Comparison of ENCODE assay signal across 8 cellular contexts in genomic region chr11:33867996-33868645, GRCh38. TPM values are rescaled to one million over a fixed set of nuclear protein-coding genes. Genes with fewer than 3 reads are reported as not detected.
A peak's percentile ranks its signal among the peaks of the same experiment; 100 is the strongest.
DNase-seq lines count a peak whose midpoint lies in the region; ATAC-seq and TF ChIP-seq lines count a peak whose summit lies in the region.

No MANE protein-coding gene starts in this region.

- no peak overlapping the region for H4K91ac ChIP-seq in H9 (ENCODE audit: insufficient read length, low read depth, low read length)

- no peaks in the 10 kb centered on the region for H3K36me3 Mint-ChIP-seq in H9 (ENCODE audit: insufficient read depth in 1 of 3, low read depth in 3 of 3)

- H3K9ac ChIP-seq in H9 (ENCODE audit: extremely low read depth, insufficient read length, low read length), result no peak overlapping the region
- peak overlapping the region; percentile 14 to 82 (median 63) for H3K9ac ChIP-seq in skeletal muscle tissue (ENCODE audit: low read depth in 1 of 3, low read length in 3 of 3)

- DNase-seq in H9, result no peak
- DNase-seq in Peyer's patch, result no peak
- no peak for DNase-seq in hepatocyte (ENCODE audit: low spot score)
- no peak for DNase-seq in activated CD4-positive, CD25-positive, alpha-beta regulatory T cell (lab: John Stamatoyannopoulos, UW)
- DNase-seq in foreskin melanocyte, result no peak
- no peak for DNase-seq in NCI-H1930 (lab: John Stamatoyannopoulos, UW)

- peaks cover 16% of the 10 kb centered on the region for H3K23me2 ChIP-seq in H9 (ENCODE audit: insufficient read length, low read depth, low read length, poor library complexity, severe bottlenecking)

- peak overlapping the region; percentile 49 to 83 for H3K4me3 Mint-ChIP-seq in H9

- no peak overlapping the region for H4K8ac ChIP-seq in H9 (replicated peaks; ENCODE audit: insufficient read length, low read depth, low read length)

- no peaks in the 10 kb centered on the region for H3K79me2 ChIP-seq in H9 (ENCODE audit: insufficient read depth, low read length)
- H3K79me2 ChIP-seq in hepatocyte, result no peaks in the 10 kb centered on the region

- no peaks in the 10 kb centered on the region for H4K20me1 ChIP-seq in H9 (ENCODE audit: control insufficient read depth, insufficient read depth, insufficient read length)
- no peaks in the 10 kb centered on the region for H4K20me1 ChIP-seq in hepatocyte (ENCODE audit: insufficient read depth, poor library complexity, severe bottlenecking)

- no peak overlapping the region for H3K27ac Mint-ChIP-seq in H9

- H3T11ph ChIP-seq in H9 (ENCODE audit: low read length), result no peak overlapping the region

- no peak overlapping the region for H2BK12ac ChIP-seq in H9 (ENCODE audit: insufficient read length, low read depth, low read length)

- H3K4me3 ChIP-seq in Peyer's patch, result peak overlapping the region; percentile 45 to 71 (median 64)
- H3K4me3 ChIP-seq in hepatocyte, result peak overlapping the region; percentile 64
- H3K4me3 ChIP-seq in skeletal muscle tissue (ENCODE audit: low read length in 3 of 3), result peak overlapping the region; percentile 69 to 78 (median 75)

- no peak overlapping the region for H3K4ac ChIP-seq in H9 (ENCODE audit: low read depth, low read length)

- no peaks in the 10 kb centered on the region for H3K79me1 ChIP-seq in H9 (ENCODE audit: insufficient read depth, low read depth, low read length, poor library complexity, severe bottlenecking)

- H4K5ac ChIP-seq in H9 (ENCODE audit: insufficient read length, low read depth, low read length), result no peak overlapping the region

- H3K27me3 Mint-ChIP-seq in H9 (ENCODE audit: low read depth), result peaks cover 91% of the 10 kb centered on the region

- no peaks in the 10 kb centered on the region for H3K36me3 ChIP-seq in Peyer's patch
- no peaks in the 10 kb centered on the region for H3K36me3 ChIP-seq in hepatocyte (replicated peaks; ENCODE audit: insufficient read depth, low read depth)
- peaks cover 6 to 11% (median 8%) of the 10 kb centered on the region in 3 donors for H3K36me3 ChIP-seq in skeletal muscle tissue (ENCODE audit: control insufficient read depth in 3 of 3, insufficient read depth in 3 of 3, low read length in 3 of 3)

- no peak overlapping the region for H3K23ac ChIP-seq in H9 (ENCODE audit: insufficient read length, low read depth, low read length)

- no CpG with 5 or more reads among the region's 7 CpGs for WGBS in H9 (ENCODE audit: extremely low coverage, insufficient read length, low lambda C conversion rate)
- 10% methylated on average over 7 of the region's 7 CpGs for WGBS in hepatocyte (ENCODE audit: low lambda C conversion rate, missing lambda C conversion rate)

- no peaks in the 10 kb centered on the region for H3K9me3 Mint-ChIP-seq in H9

- H3K27me3 ChIP-seq in H9 (ENCODE audit: insufficient read depth, low read length) (peaks cover 28% of the 10 kb centered on the region; the same call in 1 of the 2 replicates), Peyer's patch (peaks cover 0 to 16% of the 10 kb centered on the region in 2 donors), hepatocyte (peaks cover 88% of the 10 kb centered on the region), skeletal muscle tissue (ENCODE audit: control insufficient read depth in 3 of 3, insufficient read depth in 3 of 3, low read length in 3 of 3) (no peaks in the 10 kb centered on the region)

- no peak overlapping the region for H3K27ac ChIP-seq in H9 (ENCODE audit: insufficient read length, low read depth, low read length)
- peak overlapping the region in 2 of 4 donors; percentile 77 to 79 for H3K27ac ChIP-seq in Peyer's patch
- peak overlapping the region; percentile 59 for H3K27ac ChIP-seq in hepatocyte
- peak overlapping the region; percentile 62 for H3K27ac ChIP-seq in skeletal muscle tissue (ENCODE audit: low read depth, low read length)

- no peak overlapping the region for H2BK15ac ChIP-seq in H9 (ENCODE audit: low read depth, low read length)

- no peak overlapping the region for H2BK20ac ChIP-seq in H9 (ENCODE audit: low read depth, low read length, poor library complexity, severe bottlenecking)

- no peak for TF ChIP-seq CTCF in H9 (conservative IDR thresholded peaks at IDR 0.05)
- TF ChIP-seq CTCF in Peyer's patch (IDR thresholded peaks at IDR 0.05), result no peak
- no peak for TF ChIP-seq CTCF in hepatocyte (IDR thresholded peaks at IDR 0.05; ENCODE audit: poor library complexity)

- H3K9me2 ChIP-seq in hepatocyte (replicated peaks; ENCODE audit: insufficient read depth), result no peaks in the 10 kb centered on the region

- TF ChIP-seq POLR2A in Peyer's patch (IDR thresholded peaks at IDR 0.05), result no peak

- H2AFZ ChIP-seq in H9 (ENCODE audit: low read length) (no peak overlapping the region), hepatocyte (peak overlapping the region; percentile 22)

- no peak overlapping the region for H2BK5ac ChIP-seq in H9 (ENCODE audit: insufficient read length, low read length)

- H2AK5ac ChIP-seq in H9 (ENCODE audit: insufficient read length, low read length), result no peak overlapping the region

- H3K4me2 ChIP-seq in H9 (ENCODE audit: insufficient read depth, insufficient read length, low read length), result peak overlapping the region; percentile 76
- H3K4me2 ChIP-seq in hepatocyte, result peak overlapping the region; percentile 94

- H3K56ac ChIP-seq in H9 (ENCODE audit: insufficient read length, low read depth, low read length), result no peak overlapping the region

- no peaks in the 10 kb centered on the region for H3K9me3 ChIP-seq in H9 (ENCODE audit: control insufficient read depth, low read depth, low read length)
- no peaks in the 10 kb centered on the region for H3K9me3 ChIP-seq in Peyer's patch
- H3K9me3 ChIP-seq in hepatocyte (ENCODE audit: low read depth), result no peaks in the 10 kb centered on the region
- H3K9me3 ChIP-seq in skeletal muscle tissue (ENCODE audit: control insufficient read depth in 3 of 3, low read length in 3 of 3), result no peaks in the 10 kb centered on the region

- no peak overlapping the region for H3K14ac ChIP-seq in H9 (ENCODE audit: insufficient read depth, low read length)

- peaks cover 15 to 17% of the 10 kb centered on the region in 2 experiments for H3K4me1 Mint-ChIP-seq in H9

- no peak overlapping the region for H2BK120ac ChIP-seq in H9 (ENCODE audit: low read depth, low read length, poor library complexity, severe bottlenecking)

- no peak for ATAC-seq in HG02981 (IDR thresholded peaks at IDR 0.05; ENCODE audit: unreplicated experiment)

- H3K18ac ChIP-seq in H9 (ENCODE audit: insufficient read length, low read depth, low read length), result no peak overlapping the region

- H3K4me1 ChIP-seq in H9 (ENCODE audit: insufficient read depth, low read length) (no peaks in the 10 kb centered on the region), Peyer's patch (peaks cover 0 to 17% (median 7%) of the 10 kb centered on the region in 4 donors), hepatocyte (ENCODE audit: insufficient read depth) (peaks cover 19% of the 10 kb centered on the region), skeletal muscle tissue (ENCODE audit: control insufficient read depth in 3 of 3, insufficient read depth in 3 of 3, low read length in 3 of 3) (peaks cover 0 to 23% (median 14%) of the 10 kb centered on the region in 3 donors)

RNA-seq across cellular contexts. Expression of gene LMO2, which starts 23.8 kb away (rescaled TPM):
- total RNA-seq in H9 (2021) (0.33 and 0.48 TPM in 2 replicates), Peyer's patch (1 to 10 TPM; 5.1 to 9.1 (median 7.2) TPM), hepatocyte (2.5 and 4.9 TPM in 2 replicates), skeletal muscle tissue (16.7 TPM)
- 4.9 and 5.5 TPM in 2 replicates for polyA plus RNA-seq in hepatocyte
